In genomic region chr20:30286157-30286556, GRCh38 we compare ENCODE assay signal across 1 cellular context.
TF ChIP-seq lines count a peak whose summit lies in the region.

No MANE protein-coding gene starts in this region.

TF ChIP-seq in WTC11, 78 proteins besides CTCF, POLR2A, EP300 and RAD21 (continued from another document):
- TF ChIP-seq ZNF532 (CRISPR knock-in tag; IDR thresholded peaks at IDR 0.05; ENCODE audit: borderline replicate concordance) (no peak), FOXP4 (CRISPR knock-in tag; IDR thresholded peaks at IDR 0.05) (no peak), ZNF425 (CRISPR knock-in tag; conservative IDR thresholded peaks at IDR 0.05) (no peak), ZNF263 (CRISPR knock-in tag; IDR thresholded peaks at IDR 0.05; ENCODE audit: low read depth) (no peak), ZNF512 (CRISPR knock-in tag; IDR thresholded peaks at IDR 0.05; ENCODE audit: borderline replicate concordance) (no peak), MYBL2 (CRISPR knock-in tag; IDR thresholded peaks at IDR 0.05) (no peak), AR (CRISPR knock-in tag; IDR thresholded peaks at IDR 0.05) (no peak), IRF2 (CRISPR knock-in tag; IDR thresholded peaks at IDR 0.05; ENCODE audit: borderline replicate concordance, low read depth) (no peak), ZNF423 (CRISPR knock-in tag; IDR thresholded peaks at IDR 0.05) (no peak)
